ENCODE assay signal across 2 cellular contexts in the genomic region with DNA sequence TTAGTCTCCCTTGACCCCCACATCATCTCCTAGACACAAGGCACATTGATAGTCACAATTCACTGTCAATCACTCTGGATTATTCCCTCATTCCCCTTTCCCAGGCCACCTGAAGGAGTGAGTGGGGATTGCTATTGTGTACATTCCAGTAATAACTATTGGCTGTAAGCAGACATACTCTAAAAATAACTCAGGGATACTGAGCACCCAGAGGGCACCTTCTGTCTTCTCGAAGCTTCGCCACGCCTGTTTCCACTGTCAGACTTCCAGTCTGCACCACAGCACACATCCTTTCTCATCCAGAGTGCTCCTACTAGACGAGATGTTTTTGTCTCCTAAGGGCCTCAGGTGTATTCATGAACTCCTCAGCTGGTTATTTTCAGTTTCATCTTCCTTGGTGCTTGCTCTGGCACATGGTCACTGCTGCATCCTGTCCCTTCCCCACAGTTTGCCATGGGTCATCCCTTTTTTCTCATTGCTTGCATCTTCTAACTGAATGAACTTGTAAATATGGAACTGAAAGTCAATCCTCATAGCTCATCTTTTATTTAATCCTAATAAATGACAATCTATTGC.
TF ChIP-seq lines count a peak whose summit lies in the region.

No MANE protein-coding gene starts in this region.

TF ChIP-seq in HEK293T, 16 proteins besides CTCF, POLR2A, EP300 and RAD21:
- no peak for TF ChIP-seq FOXA1 (IDR thresholded peaks at IDR 0.05)
- TF ChIP-seq, protein P1, sequence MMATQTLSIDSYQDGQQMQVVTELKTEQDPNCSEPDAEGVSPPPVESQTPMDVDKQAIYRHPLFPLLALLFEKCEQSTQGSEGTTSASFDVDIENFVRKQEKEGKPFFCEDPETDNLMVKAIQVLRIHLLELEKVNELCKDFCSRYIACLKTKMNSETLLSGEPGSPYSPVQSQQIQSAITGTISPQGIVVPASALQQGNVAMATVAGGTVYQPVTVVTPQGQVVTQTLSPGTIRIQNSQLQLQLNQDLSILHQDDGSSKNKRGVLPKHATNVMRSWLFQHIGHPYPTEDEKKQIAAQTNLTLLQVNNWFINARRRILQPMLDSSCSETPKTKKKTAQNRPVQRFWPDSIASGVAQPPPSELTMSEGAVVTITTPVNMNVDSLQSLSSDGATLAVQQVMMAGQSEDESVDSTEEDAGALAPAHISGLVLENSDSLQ (IDR thresholded peaks at IDR 0.05) = peak; percentile 22; the same call in 1 of the 2 replicates
- no peak for TF ChIP-seq BHLHE40 (IDR thresholded peaks at IDR 0.05; ENCODE audit: borderline replicate concordance)
- no peak for TF ChIP-seq HDGF (IDR thresholded peaks at IDR 0.05; ENCODE audit: borderline replicate concordance)
- TF ChIP-seq SUZ12 (IDR thresholded peaks at IDR 0.05) = no peak
- TF ChIP-seq L3MBTL2 (conservative IDR thresholded peaks at IDR 0.05) = no peak
- TF ChIP-seq ARNT (IDR thresholded peaks at IDR 0.05) = no peak
- TF ChIP-seq NFRKB (IDR thresholded peaks at IDR 0.05) = no peak

TF ChIP-seq in GM12878, 131 proteins besides CTCF, POLR2A, EP300 and RAD21:
- TF ChIP-seq JUNB (IDR thresholded peaks at IDR 0.05) (no peak), SUPT20H (IDR thresholded peaks at IDR 0.05; ENCODE audit: borderline replicate concordance, control insufficient read depth, low read depth, low read length) (no peak), NRF1 (conservative IDR thresholded peaks at IDR 0.05; ENCODE audit: low read depth, low read length) (no peak), RAD51 (IDR thresholded peaks at IDR 0.05) (no peak), SP1 (IDR thresholded peaks at IDR 0.05; ENCODE audit: low read depth, low read length) (no peak), ZNF274 (IDR thresholded peaks at IDR 0.05; ENCODE audit: insufficient read depth, insufficient read length) (no peak), MEF2B (IDR thresholded peaks at IDR 0.05; ENCODE audit: partially characterized antibody, poor library complexity, severe bottlenecking) (no peak), EED (IDR thresholded peaks at IDR 0.05; ENCODE audit: low read depth) (no peak), ZNF622 (IDR thresholded peaks at IDR 0.05) (no peak), SRF (IDR thresholded peaks at IDR 0.05; ENCODE audit: low read depth in 2 of 2, low read length in 2 of 2) (no peak), NFIC (IDR thresholded peaks at IDR 0.05; ENCODE audit: low read depth, low read length) (no peak), ZNF217 (IDR thresholded peaks at IDR 0.05) (no peak), NR2C2 (IDR thresholded peaks at IDR 0.05; ENCODE audit: borderline replicate concordance, control insufficient read depth, insufficient read length, low read depth) (no peak), ZSCAN29 (IDR thresholded peaks at IDR 0.05) (no peak)
- TF ChIP-seq, protein P2, sequence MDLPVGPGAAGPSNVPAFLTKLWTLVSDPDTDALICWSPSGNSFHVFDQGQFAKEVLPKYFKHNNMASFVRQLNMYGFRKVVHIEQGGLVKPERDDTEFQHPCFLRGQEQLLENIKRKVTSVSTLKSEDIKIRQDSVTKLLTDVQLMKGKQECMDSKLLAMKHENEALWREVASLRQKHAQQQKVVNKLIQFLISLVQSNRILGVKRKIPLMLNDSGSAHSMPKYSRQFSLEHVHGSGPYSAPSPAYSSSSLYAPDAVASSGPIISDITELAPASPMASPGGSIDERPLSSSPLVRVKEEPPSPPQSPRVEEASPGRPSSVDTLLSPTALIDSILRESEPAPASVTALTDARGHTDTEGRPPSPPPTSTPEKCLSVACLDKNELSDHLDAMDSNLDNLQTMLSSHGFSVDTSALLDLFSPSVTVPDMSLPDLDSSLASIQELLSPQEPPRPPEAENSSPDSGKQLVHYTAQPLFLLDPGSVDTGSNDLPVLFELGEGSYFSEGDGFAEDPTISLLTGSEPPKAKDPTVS (IDR thresholded peaks at IDR 0.05; ENCODE audit: low read depth, low read length) = no peak
- TF ChIP-seq, protein P3, sequence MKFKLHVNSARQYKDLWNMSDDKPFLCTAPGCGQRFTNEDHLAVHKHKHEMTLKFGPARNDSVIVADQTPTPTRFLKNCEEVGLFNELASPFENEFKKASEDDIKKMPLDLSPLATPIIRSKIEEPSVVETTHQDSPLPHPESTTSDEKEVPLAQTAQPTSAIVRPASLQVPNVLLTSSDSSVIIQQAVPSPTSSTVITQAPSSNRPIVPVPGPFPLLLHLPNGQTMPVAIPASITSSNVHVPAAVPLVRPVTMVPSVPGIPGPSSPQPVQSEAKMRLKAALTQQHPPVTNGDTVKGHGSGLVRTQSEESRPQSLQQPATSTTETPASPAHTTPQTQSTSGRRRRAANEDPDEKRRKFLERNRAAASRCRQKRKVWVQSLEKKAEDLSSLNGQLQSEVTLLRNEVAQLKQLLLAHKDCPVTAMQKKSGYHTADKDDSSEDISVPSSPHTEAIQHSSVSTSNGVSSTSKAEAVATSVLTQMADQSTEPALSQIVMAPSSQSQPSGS (IDR thresholded peaks at IDR 0.05; ENCODE audit: low read length) = no peak
- TF ChIP-seq, protein P4, sequence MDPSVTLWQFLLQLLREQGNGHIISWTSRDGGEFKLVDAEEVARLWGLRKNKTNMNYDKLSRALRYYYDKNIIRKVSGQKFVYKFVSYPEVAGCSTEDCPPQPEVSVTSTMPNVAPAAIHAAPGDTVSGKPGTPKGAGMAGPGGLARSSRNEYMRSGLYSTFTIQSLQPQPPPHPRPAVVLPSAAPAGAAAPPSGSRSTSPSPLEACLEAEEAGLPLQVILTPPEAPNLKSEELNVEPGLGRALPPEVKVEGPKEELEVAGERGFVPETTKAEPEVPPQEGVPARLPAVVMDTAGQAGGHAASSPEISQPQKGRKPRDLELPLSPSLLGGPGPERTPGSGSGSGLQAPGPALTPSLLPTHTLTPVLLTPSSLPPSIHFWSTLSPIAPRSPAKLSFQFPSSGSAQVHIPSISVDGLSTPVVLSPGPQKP (IDR thresholded peaks at IDR 0.05; ENCODE audit: low read depth, low read length) = no peak
- TF ChIP-seq, protein P5, sequence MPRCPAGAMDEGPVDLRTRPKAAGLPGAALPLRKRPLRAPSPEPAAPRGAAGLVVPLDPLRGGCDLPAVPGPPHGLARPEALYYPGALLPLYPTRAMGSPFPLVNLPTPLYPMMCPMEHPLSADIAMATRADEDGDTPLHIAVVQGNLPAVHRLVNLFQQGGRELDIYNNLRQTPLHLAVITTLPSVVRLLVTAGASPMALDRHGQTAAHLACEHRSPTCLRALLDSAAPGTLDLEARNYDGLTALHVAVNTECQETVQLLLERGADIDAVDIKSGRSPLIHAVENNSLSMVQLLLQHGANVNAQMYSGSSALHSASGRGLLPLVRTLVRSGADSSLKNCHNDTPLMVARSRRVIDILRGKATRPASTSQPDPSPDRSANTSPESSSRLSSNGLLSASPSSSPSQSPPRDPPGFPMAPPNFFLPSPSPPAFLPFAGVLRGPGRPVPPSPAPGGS (IDR thresholded peaks at IDR 0.05; ENCODE audit: borderline replicate concordance, insufficient read depth, low read depth, low read length, poor library complexity, severe bottlenecking) = no peak
- TF ChIP-seq, protein P6, sequence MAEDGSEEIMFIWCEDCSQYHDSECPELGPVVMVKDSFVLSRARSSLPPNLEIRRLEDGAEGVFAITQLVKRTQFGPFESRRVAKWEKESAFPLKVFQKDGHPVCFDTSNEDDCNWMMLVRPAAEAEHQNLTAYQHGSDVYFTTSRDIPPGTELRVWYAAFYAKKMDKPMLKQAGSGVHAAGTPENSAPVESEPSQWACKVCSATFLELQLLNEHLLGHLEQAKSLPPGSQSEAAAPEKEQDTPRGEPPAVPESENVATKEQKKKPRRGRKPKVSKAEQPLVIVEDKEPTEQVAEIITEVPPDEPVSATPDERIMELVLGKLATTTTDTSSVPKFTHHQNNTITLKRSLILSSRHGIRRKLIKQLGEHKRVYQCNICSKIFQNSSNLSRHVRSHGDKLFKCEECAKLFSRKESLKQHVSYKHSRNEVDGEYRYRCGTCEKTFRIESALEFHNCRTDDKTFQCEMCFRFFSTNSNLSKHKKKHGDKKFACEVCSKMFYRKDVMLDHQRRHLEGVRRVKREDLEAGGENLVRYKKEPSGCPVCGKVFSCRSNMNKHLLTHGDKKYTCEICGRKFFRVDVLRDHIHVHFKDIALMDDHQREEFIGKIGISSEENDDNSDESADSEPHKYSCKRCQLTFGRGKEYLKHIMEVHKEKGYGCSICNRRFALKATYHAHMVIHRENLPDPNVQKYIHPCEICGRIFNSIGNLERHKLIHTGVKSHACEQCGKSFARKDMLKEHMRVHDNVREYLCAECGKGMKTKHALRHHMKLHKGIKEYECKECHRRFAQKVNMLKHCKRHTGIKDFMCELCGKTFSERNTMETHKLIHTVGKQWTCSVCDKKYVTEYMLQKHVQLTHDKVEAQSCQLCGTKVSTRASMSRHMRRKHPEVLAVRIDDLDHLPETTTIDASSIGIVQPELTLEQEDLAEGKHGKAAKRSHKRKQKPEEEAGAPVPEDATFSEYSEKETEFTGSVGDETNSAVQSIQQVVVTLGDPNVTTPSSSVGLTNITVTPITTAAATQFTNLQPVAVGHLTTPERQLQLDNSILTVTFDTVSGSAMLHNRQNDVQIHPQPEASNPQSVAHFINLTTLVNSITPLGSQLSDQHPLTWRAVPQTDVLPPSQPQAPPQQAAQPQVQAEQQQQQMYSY (CRISPR knock-in tag; IDR thresholded peaks at IDR 0.05) = no peak
- TF ChIP-seq, protein P7, sequence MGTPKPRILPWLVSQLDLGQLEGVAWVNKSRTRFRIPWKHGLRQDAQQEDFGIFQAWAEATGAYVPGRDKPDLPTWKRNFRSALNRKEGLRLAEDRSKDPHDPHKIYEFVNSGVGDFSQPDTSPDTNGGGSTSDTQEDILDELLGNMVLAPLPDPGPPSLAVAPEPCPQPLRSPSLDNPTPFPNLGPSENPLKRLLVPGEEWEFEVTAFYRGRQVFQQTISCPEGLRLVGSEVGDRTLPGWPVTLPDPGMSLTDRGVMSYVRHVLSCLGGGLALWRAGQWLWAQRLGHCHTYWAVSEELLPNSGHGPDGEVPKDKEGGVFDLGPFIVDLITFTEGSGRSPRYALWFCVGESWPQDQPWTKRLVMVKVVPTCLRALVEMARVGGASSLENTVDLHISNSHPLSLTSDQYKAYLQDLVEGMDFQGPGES (IDR thresholded peaks at IDR 0.05) = no peak
